In the genomic region with DNA sequence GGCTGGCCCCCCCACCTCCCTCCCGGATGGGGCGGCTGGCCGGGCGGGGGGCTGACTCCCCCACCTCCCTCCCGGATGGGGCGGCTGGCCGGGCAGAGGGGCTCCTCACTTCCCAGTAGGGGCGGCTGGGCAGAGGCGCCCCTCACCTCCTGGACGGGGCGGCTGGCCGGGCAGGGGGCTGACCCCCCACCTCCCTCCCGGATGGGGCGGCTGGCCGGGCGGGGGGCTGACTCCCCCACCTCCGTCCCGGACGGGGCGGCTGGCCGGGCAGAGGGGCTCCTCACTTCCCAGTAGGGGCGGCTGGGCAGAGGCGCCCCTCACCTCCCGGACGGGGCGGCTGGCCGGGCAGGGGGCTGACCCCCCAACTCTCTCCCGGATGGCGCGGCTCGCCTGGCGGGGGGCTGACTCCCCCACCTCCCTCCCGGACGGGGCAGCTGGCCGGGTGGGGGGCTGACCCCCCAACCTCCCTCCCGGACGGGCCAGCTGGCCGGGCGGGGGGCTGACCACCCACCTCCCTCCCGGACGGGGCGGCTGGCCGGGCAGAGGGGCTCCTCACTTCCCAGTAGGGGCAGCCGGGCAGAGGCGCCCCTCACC, we compare ENCODE assay signal across 3 cellular contexts.
DNase-seq lines count a peak whose midpoint lies in the region; ATAC-seq and TF ChIP-seq lines count a peak whose summit lies in the region.
"Not testable (repeated sequence)": the region's sequence is repeated elsewhere in the genome, so short reads cannot be mapped to it uniquely, and the experiment has no call there.

No MANE protein-coding gene starts in this region.

- not testable (repeated sequence) for H3K4me3 Mint-ChIP-seq in chondrocyte (ENCODE audit: unreplicated experiment)

- intact Hi-C loops in left cardiac atrium (cut with DNase I), result not testable (repeated sequence)

- peak; percentile 12 for DNase-seq in activated gamma-delta T cell (lab: John Stamatoyannopoulos, UW)
- peak; percentile 59 for DNase-seq in chondrocyte (ENCODE audit: low spot score)
- DNase-seq in left cardiac atrium, result peak; percentile 18

- not testable (repeated sequence) for H3K27me3 Mint-ChIP-seq in chondrocyte (ENCODE audit: low read depth)

- ATAC-seq in left cardiac atrium, result not testable (repeated sequence)

- H3K36me3 Mint-ChIP-seq in chondrocyte (ENCODE audit: low read depth), result not testable (repeated sequence)

- not testable (repeated sequence) for H3K27ac Mint-ChIP-seq in chondrocyte (ENCODE audit: unreplicated experiment)

- H3K9me3 Mint-ChIP-seq in chondrocyte (ENCODE audit: low read depth), result peaks cover 22% of the 10 kb centered on the region

- not testable (repeated sequence) for H3K4me1 Mint-ChIP-seq in chondrocyte (ENCODE audit: low read depth)

- not testable (repeated sequence) for TF ChIP-seq CTCF in chondrocyte (IDR thresholded peaks at IDR 0.05)
